8 cellular contexts compared by ENCODE assay signal in the genomic region with DNA sequence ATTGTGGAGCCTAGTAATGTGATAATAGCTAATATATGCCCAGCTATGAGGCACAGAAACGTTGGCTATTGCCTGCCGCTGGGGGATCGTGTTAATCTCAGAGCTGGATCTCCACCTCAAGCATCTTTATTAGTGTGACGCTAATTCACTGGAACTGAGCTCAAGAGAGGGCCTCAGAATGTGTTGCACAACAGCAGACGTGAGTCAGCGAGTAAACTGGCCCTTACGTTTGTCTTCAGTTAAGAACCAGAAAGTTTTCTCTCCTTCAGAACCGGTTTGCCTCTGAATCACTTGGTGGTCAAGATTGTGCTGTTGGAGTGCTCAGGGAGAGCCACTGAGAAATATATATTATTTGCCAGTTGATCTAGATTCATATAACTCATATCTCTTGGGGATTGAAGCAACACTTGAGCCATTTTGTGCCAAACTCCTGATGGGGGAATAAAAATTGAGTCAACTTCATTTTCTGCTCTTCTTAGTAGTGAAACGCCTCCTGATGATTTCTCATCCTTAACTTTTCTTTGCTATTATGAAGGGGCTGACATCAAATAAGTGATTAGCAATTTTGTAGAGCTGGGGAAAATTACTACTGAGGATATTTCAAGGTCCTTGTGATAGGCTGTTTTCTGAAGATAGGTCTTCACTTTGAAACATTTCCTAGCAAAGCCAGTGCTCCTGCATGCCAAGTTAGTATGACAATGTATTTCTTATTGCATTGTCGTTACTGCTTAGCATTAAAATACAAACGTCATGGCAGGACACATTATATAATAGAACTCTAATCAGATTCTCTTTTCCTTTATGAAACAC. TPM values are rescaled to one million over a fixed set of nuclear protein-coding genes. Genes with fewer than 3 reads are reported as not detected.
DNase-seq lines count a peak whose midpoint lies in the region; ATAC-seq and TF ChIP-seq lines count a peak whose summit lies in the region.

No MANE protein-coding gene starts in this region.

- POLR2A ChIA-PET in PC-9 (lab: Charles Lee; ENCODE audit: unreplicated experiment): interaction anchor here (0.6 to 1.5 kb wide), 8 partner anchors 10 to 1919 kb away, joined by 3 to 19 read pairs (median 6); a partner anchor contains a TSS
- POLR2A ChIA-PET in activated CD4-positive, alpha-beta memory T cell treated with anti-CD3 and anti-CD28 coated beads, Interleukin-2, amount 10 ng/mL, durations not matched to agents 7 days and 5 days (lab: Charles Lee): interaction anchor here (0.7 to 1.5 kb wide), 2 partner anchors 23 to 247 kb away, joined by 3 to 4 read pairs; a partner anchor contains a TSS

- peaks cover 49% of the 10 kb centered on the region for H3K36me3 Mint-ChIP-seq in activated CD4-positive, alpha-beta memory T cell treated with anti-CD3 and anti-CD28 coated beads, Interleukin-2, amount 10 ng/mL, durations not matched to agents 7 days and 5 days (ENCODE audit: low read depth)
- no peaks in the 10 kb centered on the region for H3K36me3 Mint-ChIP-seq in glutamatergic neuron (ENCODE audit: unreplicated experiment)

- peaks cover 36% of the 10 kb centered on the region for H3K4me1 ChIP-seq in PC-9 (replicated peaks; ENCODE audit: insufficient read depth)

- H4K20me1 ChIP-seq in PC-9 (ENCODE audit: insufficient read depth): no peaks in the 10 kb centered on the region

- H3K9me3 Mint-ChIP-seq in activated CD4-positive, alpha-beta memory T cell treated with anti-CD3 and anti-CD28 coated beads, Interleukin-2, amount 10 ng/mL, durations not matched to agents 7 days and 5 days: no peaks in the 10 kb centered on the region
- no peaks in the 10 kb centered on the region for H3K9me3 Mint-ChIP-seq in glutamatergic neuron (ENCODE audit: unreplicated experiment)

- BruUV-seq in PC-9 (replicated peaks; lab: Mats Ljungman, UMichigan): no TSS peak

- no peak overlapping the region for H3K4me3 Mint-ChIP-seq in activated CD4-positive, alpha-beta memory T cell treated with anti-CD3 and anti-CD28 coated beads, Interleukin-2, amount 10 ng/mL, durations not matched to agents 7 days and 5 days
- H3K4me3 Mint-ChIP-seq in glutamatergic neuron (ENCODE audit: unreplicated experiment): no peak overlapping the region

- no peaks in the 10 kb centered on the region for H3K27me3 Mint-ChIP-seq in activated CD4-positive, alpha-beta memory T cell treated with anti-CD3 and anti-CD28 coated beads, Interleukin-2, amount 10 ng/mL, durations not matched to agents 7 days and 5 days
- H3K27me3 Mint-ChIP-seq in glutamatergic neuron (ENCODE audit: unreplicated experiment): no peaks in the 10 kb centered on the region

- peaks cover 31% of the 10 kb centered on the region for H3F3A ChIP-seq in PC-9 (ENCODE audit: insufficient read depth, low read depth)

- peaks cover 11% of the 10 kb centered on the region; the same call in 1 of the 2 replicates for H3K9me3 ChIP-seq in PC-9 (ENCODE audit: insufficient read depth, low read depth)

- peaks cover 70% of the 10 kb centered on the region for H3K36me3 ChIP-seq in PC-9 (ENCODE audit: low read depth)

- CTCF ChIA-PET in PC-9 (lab: Charles Lee): interaction anchor here (0.5 to 1.0 kb wide), 3 partner anchors 15 to 104 kb away, joined by 3 to 4 read pairs (median 3); no protein-coding TSS in a partner anchor
- CTCF ChIA-PET in activated CD4-positive, alpha-beta memory T cell treated with anti-CD3 and anti-CD28 coated beads, Interleukin-2, amount 10 ng/mL, durations not matched to agents 7 days and 5 days (lab: Charles Lee): interaction anchor here (1.0 kb wide), 1 partner anchor 104 kb away, joined by 4 read pairs; no protein-coding TSS in a partner anchor

- H3K4me2 ChIP-seq in PC-9: peak overlapping the region; percentile 64

- intact Hi-C loops in PC-9 (cut with micrococcal nuclease; ENCODE audit: unreplicated experiment): loop anchor here (1.0 kb wide), 2 partner anchors 23 to 590 kb away; a partner anchor contains a TSS
- intact Hi-C loops in posterior vena cava (cut with DNase I): no loop called here

- H3K27me3 ChIP-seq in PC-9 (ENCODE audit: insufficient read depth, low read depth): no peaks in the 10 kb centered on the region

- H3K4me3 ChIP-seq in PC-9 (peak overlapping the region; percentile 19; the same call in 1 of the 2 replicates), fibroblast of mammary gland (ENCODE audit: control insufficient read depth, low read depth, low read length) (no peak overlapping the region)

- DNase-seq in DMS79 treated with DMSO at 0.1 percent for 48 hours (lab: John Stamatoyannopoulos, UW) (peak; percentile 41), PC-9 (peak; percentile 88 to 100), fibroblast of mammary gland (ENCODE audit: low read depth) (peak; percentile 100), posterior vena cava (ENCODE audit: low spot score) (peak; percentile 86), NCI-H2107 (lab: John Stamatoyannopoulos, UW) (no peak), glutamatergic neuron (no peak)
- no peak for DNase-seq in activated CD4-positive, alpha-beta memory T cell treated with anti-CD3 and anti-CD28 coated beads, Interleukin-2, amount 10 ng/mL, durations not matched to agents 7 days and 5 days

- H3K27ac ChIP-seq in PC-9: peak overlapping the region; percentile 82

- TF ChIP-seq CTCF in PC-9 (conservative IDR thresholded peaks at IDR 0.05): peak; percentile 54; the same call in 1 of the 2 replicates
- TF ChIP-seq CTCF in fibroblast of mammary gland (conservative IDR thresholded peaks at IDR 0.05; ENCODE audit: control insufficient read depth, insufficient read depth, low read depth, low read length): peak; percentile 42
- TF ChIP-seq CTCF in glutamatergic neuron (IDR thresholded peaks at IDR 0.05; ENCODE audit: partially characterized antibody, unreplicated experiment): no peak

- no peak overlapping the region for H2AFZ ChIP-seq in PC-9

- H3K79me2 ChIP-seq in PC-9 (ENCODE audit: low read depth): peaks cover 75% of the 10 kb centered on the region

- peaks cover 2% of the 10 kb centered on the region for H3K4me1 Mint-ChIP-seq in activated CD4-positive, alpha-beta memory T cell treated with anti-CD3 and anti-CD28 coated beads, Interleukin-2, amount 10 ng/mL, durations not matched to agents 7 days and 5 days
- peaks cover 12% of the 10 kb centered on the region for H3K4me1 Mint-ChIP-seq in glutamatergic neuron (ENCODE audit: low read depth, unreplicated experiment)

- H3K27ac Mint-ChIP-seq in activated CD4-positive, alpha-beta memory T cell treated with anti-CD3 and anti-CD28 coated beads, Interleukin-2, amount 10 ng/mL, durations not matched to agents 7 days and 5 days: no peak overlapping the region
- H3K27ac Mint-ChIP-seq in glutamatergic neuron (ENCODE audit: unreplicated experiment): no peak overlapping the region

- H3K9me2 ChIP-seq in PC-9 (ENCODE audit: insufficient read depth): no peaks in the 10 kb centered on the region

- ATAC-seq in GM21786 (IDR thresholded peaks at IDR 0.05; ENCODE audit: unreplicated experiment): no peak

RNA-seq across cellular contexts. Expression of a gene that starts 22.3 kb away (rescaled TPM):
- total RNA-seq in PC-9 (2021) (93.7 and 102 TPM in 2 replicates), posterior vena cava (10 to 100 TPM; 25.1 to 31.3 TPM), glutamatergic neuron (ENCODE audit: unreplicated experiment) (86.7 TPM)
- total RNA-seq in activated CD4-positive, alpha-beta memory T cell treated with anti-CD3 and anti-CD28 coated beads, Interleukin-2, amount 10 ng/mL, durations not matched to agents 7 days and 5 days: 10 to 100 TPM; 33.4 to 33.6 TPM

RNA-seq across cellular contexts. Expression of a gene that starts 22.7 kb away (rescaled TPM):
- 22.9 and 30.7 TPM in 2 replicates for total RNA-seq in PC-9 (2021)
- 10 to 100 TPM; 14.6 to 14.8 TPM for total RNA-seq in posterior vena cava
- total RNA-seq in activated CD4-positive, alpha-beta memory T cell treated with anti-CD3 and anti-CD28 coated beads, Interleukin-2, amount 10 ng/mL, durations not matched to agents 7 days and 5 days: 10 to 100 TPM; 11.7 to 12.3 TPM
- total RNA-seq in glutamatergic neuron (ENCODE audit: unreplicated experiment): 9.4 TPM

Comparison
In these comparisons a context has a peak if more than half of its experiments do, and no peak if none do; other contexts are left out.
1. DNase-seq: peak in DMS79 treated with DMSO at 0.1 percent for 48 hours (single experiment), PC-9 (2 of 2), fibroblast of mammary gland (single experiment) and posterior vena cava (single experiment); none in NCI-H2107 (single experiment), activated CD4-positive, alpha-beta memory T cell treated with anti-CD3 and anti-CD28 coated beads, Interleukin-2, amount 10 ng/mL, durations not matched to agents 7 days and 5 days (single experiment) and glutamatergic neuron (single experiment).